Comparison of ENCODE assay signal across 2 cellular contexts in genomic region chr9:131426545-131426944, GRCh38.
TF ChIP-seq lines count a peak whose summit lies in the region.

No MANE protein-coding gene starts in this region.

TF ChIP-seq in WTC11, 78 proteins besides CTCF, POLR2A, EP300 and RAD21 (continues in another document):
- TF ChIP-seq, protein P1, sequence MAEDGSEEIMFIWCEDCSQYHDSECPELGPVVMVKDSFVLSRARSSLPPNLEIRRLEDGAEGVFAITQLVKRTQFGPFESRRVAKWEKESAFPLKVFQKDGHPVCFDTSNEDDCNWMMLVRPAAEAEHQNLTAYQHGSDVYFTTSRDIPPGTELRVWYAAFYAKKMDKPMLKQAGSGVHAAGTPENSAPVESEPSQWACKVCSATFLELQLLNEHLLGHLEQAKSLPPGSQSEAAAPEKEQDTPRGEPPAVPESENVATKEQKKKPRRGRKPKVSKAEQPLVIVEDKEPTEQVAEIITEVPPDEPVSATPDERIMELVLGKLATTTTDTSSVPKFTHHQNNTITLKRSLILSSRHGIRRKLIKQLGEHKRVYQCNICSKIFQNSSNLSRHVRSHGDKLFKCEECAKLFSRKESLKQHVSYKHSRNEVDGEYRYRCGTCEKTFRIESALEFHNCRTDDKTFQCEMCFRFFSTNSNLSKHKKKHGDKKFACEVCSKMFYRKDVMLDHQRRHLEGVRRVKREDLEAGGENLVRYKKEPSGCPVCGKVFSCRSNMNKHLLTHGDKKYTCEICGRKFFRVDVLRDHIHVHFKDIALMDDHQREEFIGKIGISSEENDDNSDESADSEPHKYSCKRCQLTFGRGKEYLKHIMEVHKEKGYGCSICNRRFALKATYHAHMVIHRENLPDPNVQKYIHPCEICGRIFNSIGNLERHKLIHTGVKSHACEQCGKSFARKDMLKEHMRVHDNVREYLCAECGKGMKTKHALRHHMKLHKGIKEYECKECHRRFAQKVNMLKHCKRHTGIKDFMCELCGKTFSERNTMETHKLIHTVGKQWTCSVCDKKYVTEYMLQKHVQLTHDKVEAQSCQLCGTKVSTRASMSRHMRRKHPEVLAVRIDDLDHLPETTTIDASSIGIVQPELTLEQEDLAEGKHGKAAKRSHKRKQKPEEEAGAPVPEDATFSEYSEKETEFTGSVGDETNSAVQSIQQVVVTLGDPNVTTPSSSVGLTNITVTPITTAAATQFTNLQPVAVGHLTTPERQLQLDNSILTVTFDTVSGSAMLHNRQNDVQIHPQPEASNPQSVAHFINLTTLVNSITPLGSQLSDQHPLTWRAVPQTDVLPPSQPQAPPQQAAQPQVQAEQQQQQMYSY (CRISPR knock-in tag; IDR thresholded peaks at IDR 0.05), result no peak
- TF ChIP-seq GTF2I (CRISPR knock-in tag; conservative IDR thresholded peaks at IDR 0.05) (no peak), FOXK1 (CRISPR knock-in tag; IDR thresholded peaks at IDR 0.05) (no peak), ZNF423 (CRISPR knock-in tag; IDR thresholded peaks at IDR 0.05) (no peak), ZNF425 (CRISPR knock-in tag; conservative IDR thresholded peaks at IDR 0.05) (no peak), CDX4 (CRISPR knock-in tag; IDR thresholded peaks at IDR 0.05; ENCODE audit: borderline replicate concordance) (no peak), ZNF512 (CRISPR knock-in tag; IDR thresholded peaks at IDR 0.05; ENCODE audit: borderline replicate concordance) (no peak), ZNF317 (CRISPR knock-in tag; IDR thresholded peaks at IDR 0.05; ENCODE audit: borderline replicate concordance, low read depth) (no peak), PRRX2 (CRISPR knock-in tag; IDR thresholded peaks at IDR 0.05) (no peak), HMGA2 (CRISPR knock-in tag; IDR thresholded peaks at IDR 0.05) (no peak), JAZF1 (CRISPR knock-in tag; IDR thresholded peaks at IDR 0.05) (no peak)
- TF ChIP-seq, protein P2, sequence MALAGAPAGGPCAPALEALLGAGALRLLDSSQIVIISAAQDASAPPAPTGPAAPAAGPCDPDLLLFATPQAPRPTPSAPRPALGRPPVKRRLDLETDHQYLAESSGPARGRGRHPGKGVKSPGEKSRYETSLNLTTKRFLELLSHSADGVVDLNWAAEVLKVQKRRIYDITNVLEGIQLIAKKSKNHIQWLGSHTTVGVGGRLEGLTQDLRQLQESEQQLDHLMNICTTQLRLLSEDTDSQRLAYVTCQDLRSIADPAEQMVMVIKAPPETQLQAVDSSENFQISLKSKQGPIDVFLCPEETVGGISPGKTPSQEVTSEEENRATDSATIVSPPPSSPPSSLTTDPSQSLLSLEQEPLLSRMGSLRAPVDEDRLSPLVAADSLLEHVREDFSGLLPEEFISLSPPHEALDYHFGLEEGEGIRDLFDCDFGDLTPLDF (CRISPR knock-in tag; IDR thresholded peaks at IDR 0.05), result no peak
- TF ChIP-seq, protein P3, sequence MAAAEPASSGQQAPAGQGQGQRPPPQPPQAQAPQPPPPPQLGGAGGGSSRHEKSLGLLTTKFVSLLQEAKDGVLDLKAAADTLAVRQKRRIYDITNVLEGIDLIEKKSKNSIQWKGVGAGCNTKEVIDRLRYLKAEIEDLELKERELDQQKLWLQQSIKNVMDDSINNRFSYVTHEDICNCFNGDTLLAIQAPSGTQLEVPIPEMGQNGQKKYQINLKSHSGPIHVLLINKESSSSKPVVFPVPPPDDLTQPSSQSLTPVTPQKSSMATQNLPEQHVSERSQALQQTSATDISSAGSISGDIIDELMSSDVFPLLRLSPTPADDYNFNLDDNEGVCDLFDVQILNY (CRISPR knock-in tag; IDR thresholded peaks at IDR 0.05), result no peak

TF ChIP-seq in HepG2, 621 proteins besides CTCF, POLR2A, EP300 and RAD21:
- no peak for TF ChIP-seq NCOR1 (IDR thresholded peaks at IDR 0.05; ENCODE audit: borderline replicate concordance, low read length)
- TF ChIP-seq LRRFIP1 (CRISPR knock-in tag; conservative IDR thresholded peaks at IDR 0.05), result no peak
- TF ChIP-seq ZNF33B (CRISPR knock-in tag; IDR thresholded peaks at IDR 0.05), result no peak
- no peak for TF ChIP-seq NBN (conservative IDR thresholded peaks at IDR 0.05)
- TF ChIP-seq XBP1 (CRISPR knock-in tag; IDR thresholded peaks at IDR 0.05), result no peak
- no peak for TF ChIP-seq THAP11 (CRISPR knock-in tag; IDR thresholded peaks at IDR 0.05)
- TF ChIP-seq RBM22 (optimal IDR thresholded peaks at IDR 0.05; ENCODE audit: low read length), result peak; percentile 62
- no peak for TF ChIP-seq CBFB (CRISPR knock-in tag; IDR thresholded peaks at IDR 0.05)
- peak; percentile 8; the same call in 1 of the 2 replicates for TF ChIP-seq STAG1 (CRISPR knock-in tag; IDR thresholded peaks at IDR 0.05)
- TF ChIP-seq DRAP1 (CRISPR knock-in tag; IDR thresholded peaks at IDR 0.05), result no peak
